Comparison of ENCODE assay signal across 19 cellular contexts in genomic region chr7:30933124-30933893, GRCh38. TPM values are rescaled to one million over a fixed set of nuclear protein-coding genes. Genes with fewer than 3 reads are reported as not detected.
DNase-seq lines count a peak whose midpoint lies in the region; ATAC-seq, FAIRE-seq and TF ChIP-seq lines count a peak whose summit lies in the region.
"Had no signal": no experiment of that assay in that cellular context is flagged by ENCODE, and none has a peak within 500 bp of the region (broad histone marks: within the 10 kb centered on the region; RNA-seq: fewer than 3 reads in every experiment).

No MANE protein-coding gene starts in this region.

- H3K36me3 ChIP-seq in H7 (replicated peaks; ENCODE audit: control insufficient read depth, insufficient read depth, low read length) = no peaks in the 10 kb centered on the region
- H3K36me3 ChIP-seq in neuronal stem cell (replicated peaks in 1 of 2; ENCODE audit: control insufficient read depth in 2 of 2, insufficient read depth in 2 of 2, low read length in 2 of 2) = no peaks in the 10 kb centered on the region
- H3K36me3 ChIP-seq: neutrophil, tibial artery had no signal

- H3K14ac ChIP-seq in neuronal stem cell (ENCODE audit: low read length) = no peak overlapping the region

- FAIRE-seq in GM19239 (lab: Jason Lieb, UNC) = no peak
- FAIRE-seq: colon had no signal

- H2BK5ac ChIP-seq in neuronal stem cell (ENCODE audit: low read length) = peak overlapping the region; percentile 43

- H3K27ac Mint-ChIP-seq in activated CD8-positive, alpha-beta T cell treated with anti-CD3 and anti-CD28 coated beads, Interleukin-2, amount 10 ng/mL, durations not matched to agents 7 days and 5 days = no peak overlapping the region
- H3K27ac Mint-ChIP-seq in activated CD8-positive, alpha-beta T cell treated with anti-CD3 and anti-CD28 coated beads for 36 hours = no peak overlapping the region
- H3K27ac Mint-ChIP-seq in brain = peak overlapping the region in 3 of 5 experiments; percentile 38 to 61 (median 41)
- no peak overlapping the region for H3K27ac Mint-ChIP-seq in HFFc6
- H3K27ac Mint-ChIP-seq: activated CD4-positive, alpha-beta T cell treated with anti-CD3 and anti-CD28 coated beads for 36 hours; activated T-cell treated with anti-CD3 and anti-CD28 coated beads, Interleukin-2, amount 50 U/mL, for 72 hours had no signal

- H3K4me3 ChIP-seq in H7 (ENCODE audit: insufficient read depth, low read depth, low read length) = no peak overlapping the region
- H3K4me3 ChIP-seq in neuronal stem cell (ENCODE audit: low read length in 2 of 2) = no peak overlapping the region
- H3K4me3 ChIP-seq: tibial artery had no signal

- CTCF ChIA-PET in activated CD8-positive, alpha-beta T cell treated with anti-CD3 and anti-CD28 coated beads, Interleukin-2, amount 10 ng/mL, durations not matched to agents 7 days and 5 days (lab: Charles Lee) = interaction anchor here (1.0 kb wide), 1 partner anchor 190 kb away, joined by 4 read pairs; no protein-coding TSS in a partner anchor
- CTCF ChIA-PET in activated CD8-positive, alpha-beta T cell treated with anti-CD3 and anti-CD28 coated beads for 36 hours (lab: Charles Lee) = no interaction called here

- POLR2A ChIA-PET in activated CD8-positive, alpha-beta T cell treated with anti-CD3 and anti-CD28 coated beads, Interleukin-2, amount 10 ng/mL, durations not matched to agents 7 days and 5 days (lab: Charles Lee) = no interaction called here
- POLR2A ChIA-PET in activated CD8-positive, alpha-beta T cell treated with anti-CD3 and anti-CD28 coated beads for 36 hours (lab: Charles Lee) = no interaction called here

- intact Hi-C loops in activated CD8-positive, alpha-beta T cell treated with anti-CD3 and anti-CD28 coated beads for 36 hours (cut with micrococcal nuclease) = no loop called here

- DNase-seq in activated CD8-positive, alpha-beta T cell treated with anti-CD3 and anti-CD28 coated beads, Interleukin-2, amount 10 ng/mL, durations not matched to agents 7 days and 5 days = peak; percentile 8
- DNase-seq in activated CD8-positive, alpha-beta T cell treated with anti-CD3 and anti-CD28 coated beads for 36 hours = no peak
- DNase-seq in H7 = peak; percentile 87
- no peak for DNase-seq in neuronal stem cell (ENCODE audit: low spot score)
- DNase-seq in amygdala (lab: John Stamatoyannopoulos, UW) = no peak
- DNase-seq in GM19239 (ENCODE audit: insufficient read length, low spot score) = no peak
- no peak for DNase-seq in HFFc6
- DNase-seq: activated CD4-positive, alpha-beta T cell treated with anti-CD3 and anti-CD28 coated beads for 36 hours; activated T-cell treated with anti-CD3 and anti-CD28 coated beads, Interleukin-2, amount 50 U/mL, for 72 hours; DMS 273 treated with DMSO at 0.1 percent for 48 hours; hippocampal formation; OCI-M1 had no signal

- no peaks in the 10 kb centered on the region for H3K4me1 Mint-ChIP-seq in activated CD8-positive, alpha-beta T cell treated with anti-CD3 and anti-CD28 coated beads, Interleukin-2, amount 10 ng/mL, durations not matched to agents 7 days and 5 days (ENCODE audit: low read depth)
- H3K4me1 Mint-ChIP-seq in activated CD8-positive, alpha-beta T cell treated with anti-CD3 and anti-CD28 coated beads for 36 hours (ENCODE audit: low read depth) = no peaks in the 10 kb centered on the region
- peaks cover 51% of the 10 kb centered on the region for H3K4me1 Mint-ChIP-seq in brain
- H3K4me1 Mint-ChIP-seq in HFFc6 (ENCODE audit: low read depth) = no peaks in the 10 kb centered on the region
- H3K4me1 Mint-ChIP-seq: activated CD4-positive, alpha-beta T cell treated with anti-CD3 and anti-CD28 coated beads for 36 hours had no signal

- no peaks in the 10 kb centered on the region for H3K27me3 ChIP-seq in H7 (ENCODE audit: control insufficient read depth, insufficient read depth, low read length)
- H3K27me3 ChIP-seq in neuronal stem cell (ENCODE audit: control insufficient read depth in 3 of 3, insufficient read depth in 3 of 3, low read depth in 1 of 3, low read length in 3 of 3) = peaks cover 0 to 14% (median 0%) of the 10 kb centered on the region in 3 experiments
- H3K27me3 ChIP-seq: tibial artery had no signal

- ATAC-seq in activated CD8-positive, alpha-beta T cell treated with anti-CD3 and anti-CD28 coated beads, Interleukin-2, amount 10 ng/mL, durations not matched to agents 7 days and 5 days = no peak
- ATAC-seq in activated CD8-positive, alpha-beta T cell treated with anti-CD3 and anti-CD28 coated beads for 36 hours = no peak
- ATAC-seq: activated CD4-positive, alpha-beta T cell treated with anti-CD3 and anti-CD28 coated beads for 36 hours; activated T-cell treated with anti-CD3 and anti-CD28 coated beads, Interleukin-2, amount 50 U/mL, for 72 hours had no signal

- H3K36me3 Mint-ChIP-seq in activated CD8-positive, alpha-beta T cell treated with anti-CD3 and anti-CD28 coated beads, Interleukin-2, amount 10 ng/mL, durations not matched to agents 7 days and 5 days (ENCODE audit: low read depth) = no peaks in the 10 kb centered on the region
- H3K36me3 Mint-ChIP-seq in activated CD8-positive, alpha-beta T cell treated with anti-CD3 and anti-CD28 coated beads for 36 hours (ENCODE audit: low read depth) = no peaks in the 10 kb centered on the region
- H3K36me3 Mint-ChIP-seq in brain = no peaks in the 10 kb centered on the region
- no peaks in the 10 kb centered on the region for H3K36me3 Mint-ChIP-seq in HFFc6 (ENCODE audit: low read depth)

- peak overlapping the region; percentile 67 for H3K18ac ChIP-seq in neuronal stem cell (ENCODE audit: low read length)

- no CpG with 5 or more reads among the region's 22 CpGs for WGBS in neuronal stem cell (ENCODE audit: extremely low coverage in 2 of 2, insufficient read length in 2 of 2, insufficient replicate concordance in 1 of 2), 2 donors

- no peak overlapping the region for H3K9ac ChIP-seq in neuronal stem cell (ENCODE audit: low read depth, low read length, poor library complexity)

- H3K4me3 Mint-ChIP-seq in activated CD8-positive, alpha-beta T cell treated with anti-CD3 and anti-CD28 coated beads, Interleukin-2, amount 10 ng/mL, durations not matched to agents 7 days and 5 days = no peak overlapping the region
- no peak overlapping the region for H3K4me3 Mint-ChIP-seq in activated CD8-positive, alpha-beta T cell treated with anti-CD3 and anti-CD28 coated beads for 36 hours
- H3K4me3 Mint-ChIP-seq in brain (no peak overlapping the region), HFFc6 (no peak overlapping the region)
- H3K4me3 Mint-ChIP-seq: activated CD4-positive, alpha-beta T cell treated with anti-CD3 and anti-CD28 coated beads for 36 hours; activated T-cell treated with anti-CD3 and anti-CD28 coated beads, Interleukin-2, amount 50 U/mL, for 72 hours had no signal

- H3K27ac ChIP-seq in neuronal stem cell (replicated peaks; ENCODE audit: low read length) = no peak overlapping the region
- H3K27ac ChIP-seq: neutrophil, tibial artery had no signal

- no peaks in the 10 kb centered on the region for H3K79me1 ChIP-seq in neuronal stem cell (ENCODE audit: low read depth, low read length)

- H2AFZ ChIP-seq in neuronal stem cell (ENCODE audit: low read length) = peak overlapping the region; percentile 37

- H3K9me3 Mint-ChIP-seq in activated CD8-positive, alpha-beta T cell treated with anti-CD3 and anti-CD28 coated beads, Interleukin-2, amount 10 ng/mL, durations not matched to agents 7 days and 5 days (ENCODE audit: insufficient read depth) = no peaks in the 10 kb centered on the region
- H3K9me3 Mint-ChIP-seq in activated CD8-positive, alpha-beta T cell treated with anti-CD3 and anti-CD28 coated beads for 36 hours = no peaks in the 10 kb centered on the region
- peaks cover 0 to 3% (median 0%) of the 10 kb centered on the region in 5 experiments for H3K9me3 Mint-ChIP-seq in brain
- no peaks in the 10 kb centered on the region for H3K9me3 Mint-ChIP-seq in HFFc6
- H3K9me3 Mint-ChIP-seq: activated T-cell treated with anti-CD3 and anti-CD28 coated beads, Interleukin-2, amount 50 U/mL, for 72 hours had no signal

- no peaks in the 10 kb centered on the region for H3K9me3 ChIP-seq in neuronal stem cell (replicated peaks in 1 of 2; ENCODE audit: control insufficient read depth in 2 of 2, insufficient read depth in 1 of 2, low read depth in 1 of 2, low read length in 2 of 2)
- H3K9me3 ChIP-seq: neutrophil, tibial artery had no signal

- no peak overlapping the region for H3K4me2 ChIP-seq in neuronal stem cell (ENCODE audit: insufficient read depth, low read length, poor library complexity, severe bottlenecking)

- H2BK12ac ChIP-seq in neuronal stem cell (ENCODE audit: low read length) = no peak overlapping the region

- H4K8ac ChIP-seq in neuronal stem cell (ENCODE audit: low read depth, low read length) = peak overlapping the region; percentile 70

- H3K23ac ChIP-seq in neuronal stem cell (ENCODE audit: low read depth, low read length, poor library complexity) = no peak overlapping the region

- H2BK120ac ChIP-seq in neuronal stem cell (ENCODE audit: low read depth, low read length) = no peak overlapping the region

- no peak overlapping the region for H3K4ac ChIP-seq in neuronal stem cell (ENCODE audit: low read length)

- peaks cover 9% of the 10 kb centered on the region for H3K27me3 Mint-ChIP-seq in activated CD8-positive, alpha-beta T cell treated with anti-CD3 and anti-CD28 coated beads, Interleukin-2, amount 10 ng/mL, durations not matched to agents 7 days and 5 days (ENCODE audit: low read depth)
- H3K27me3 Mint-ChIP-seq in activated CD8-positive, alpha-beta T cell treated with anti-CD3 and anti-CD28 coated beads for 36 hours = peaks cover 1% of the 10 kb centered on the region
- H3K27me3 Mint-ChIP-seq in brain = no peaks in the 10 kb centered on the region
- H3K27me3 Mint-ChIP-seq in HFFc6 (ENCODE audit: insufficient read depth) = peaks cover 53% of the 10 kb centered on the region

- H2BK15ac ChIP-seq in neuronal stem cell (ENCODE audit: low read length) = peak overlapping the region; percentile 38

- H2AK5ac ChIP-seq in neuronal stem cell (ENCODE audit: low read depth, low read length) = peak overlapping the region; percentile 69

- H4K91ac ChIP-seq in neuronal stem cell (ENCODE audit: low read depth, low read length, poor library complexity) = peak overlapping the region; percentile 82

- TF ChIP-seq CTCF in activated CD8-positive, alpha-beta T cell treated with anti-CD3 and anti-CD28 coated beads for 36 hours (IDR thresholded peaks at IDR 0.05) = no peak
- no peak for TF ChIP-seq CTCF in brain (conservative IDR thresholded peaks at IDR 0.05)
- TF ChIP-seq CTCF in HFFc6 (IDR thresholded peaks at IDR 0.05) = no peak

- peaks cover 0 to 11% of the 10 kb centered on the region in 2 donors for H3K4me1 ChIP-seq in neuronal stem cell (ENCODE audit: control insufficient read depth in 2 of 2, insufficient read depth in 1 of 2, low read depth in 1 of 2, low read length in 2 of 2)

RNA-seq across cellular contexts. Expression of gene AQP1, which starts 21.7 kb away (rescaled TPM):
- under 1 TPM in 1 of 2 experiments, not detected in 1; 0.23 TPM for total RNA-seq in activated CD8-positive, alpha-beta T cell treated with anti-CD3 and anti-CD28 coated beads, Interleukin-2, amount 10 ng/mL, durations not matched to agents 7 days and 5 days
- total RNA-seq in activated CD8-positive, alpha-beta T cell treated with anti-CD3 and anti-CD28 coated beads for 36 hours = under 1 TPM; 0.22 to 0.27 TPM
- 0.26 TPM in 1 of 2 replicates, not detected in the other for total RNA-seq in H7 (2014; rRNA removed; shearing (Covaris generic))
- 144 TPM for polyA plus RNA-seq in brain (ENCODE audit: insufficient read depth, low read depth, low replicate concordance)
- 0.47 TPM for polyA plus RNA-seq in neuronal stem cell (2013, experiment 1 of 2)
- 0.46 TPM for polyA plus RNA-seq in neuronal stem cell (2013, experiment 2 of 2)
- total RNA-seq in HFFc6 (2021; fragmentation: NEBNext Ultra II Directional; extraction: Animal tissue kit (Norgen Biotek cat#: 25700)) = under 1 TPM; 0.40 to 0.94 (median 0.57) TPM
- total RNA-seq: MCF 10A had no signal

RNA-seq across cellular contexts. Expression of gene GHRHR, which starts 30.4 kb away (rescaled TPM):
- not detected for total RNA-seq in activated CD8-positive, alpha-beta T cell treated with anti-CD3 and anti-CD28 coated beads, Interleukin-2, amount 10 ng/mL, durations not matched to agents 7 days and 5 days
- not detected for total RNA-seq in activated CD8-positive, alpha-beta T cell treated with anti-CD3 and anti-CD28 coated beads for 36 hours
- 1.9 and 2.7 TPM in 2 replicates for total RNA-seq in H7 (2014; rRNA removed; shearing (Covaris generic))
- polyA plus RNA-seq in brain (ENCODE audit: insufficient read depth, low read depth, low replicate concordance) = 1.6 TPM
- polyA plus RNA-seq in neuronal stem cell (2013, experiment 1 of 2) = 0.39 TPM
- polyA plus RNA-seq in neuronal stem cell (2013, experiment 2 of 2) = 0.08 TPM
- total RNA-seq in HFFc6 (2021; fragmentation: NEBNext Ultra II Directional; extraction: Animal tissue kit (Norgen Biotek cat#: 25700)) = not detected
- total RNA-seq: activated CD4-positive, alpha-beta T cell treated with anti-CD3 and anti-CD28 coated beads for 36 hours; activated T-cell treated with anti-CD3 and anti-CD28 coated beads, Interleukin-2, amount 50 U/mL, for 72 hours; lower leg skin; MCF 10A had no signal
- polyA plus RNA-seq: AG04450 had no signal

Comparison
In these comparisons a context has a peak if more than half of its experiments do, and no peak if none do; other contexts are left out.
1. DNase-seq: peak in activated CD8-positive, alpha-beta T cell treated with anti-CD3 and anti-CD28 coated beads, Interleukin-2, amount 10 ng/mL, durations not matched to agents 7 days and 5 days (single experiment) and H7 (single experiment); none in activated CD8-positive, alpha-beta T cell treated with anti-CD3 and anti-CD28 coated beads for 36 hours (single experiment), neuronal stem cell (single experiment), amygdala (0 of 56), GM19239 (single experiment) and HFFc6 (single experiment).
2. H3K27ac Mint-ChIP-seq: peak in brain (3 of 5); none in activated CD8-positive, alpha-beta T cell treated with anti-CD3 and anti-CD28 coated beads, Interleukin-2, amount 10 ng/mL, durations not matched to agents 7 days and 5 days (single experiment), activated CD8-positive, alpha-beta T cell treated with anti-CD3 and anti-CD28 coated beads for 36 hours (single experiment) and HFFc6 (single experiment).